In genomic region chr16:2058901-2059300, GRCh38 we compare ENCODE assay signal across 18 cellular contexts. TPM values are rescaled to one million over a fixed set of nuclear protein-coding genes. Genes with fewer than 3 reads are reported as not detected.
DNase-seq lines count a peak whose midpoint lies in the region; ATAC-seq and TF ChIP-seq lines count a peak whose summit lies in the region.
"Had no signal": no experiment of that assay in that cellular context is flagged by ENCODE, and none has a peak within 500 bp of the region (broad histone marks: within the 10 kb centered on the region; RNA-seq: fewer than 3 reads in every experiment).

No MANE protein-coding gene starts in this region.

- H3F3A ChIP-seq in OCI-LY1 (ENCODE audit: insufficient read depth, low read length): no peaks in the 10 kb centered on the region

- no peak for ATAC-seq in GM21367 (IDR thresholded peaks at IDR 0.05; ENCODE audit: unreplicated experiment)
- no peak for ATAC-seq in gastrocnemius medialis
- ATAC-seq: HCT116 had no signal

- DNase-seq in dedifferentiated amniotic fluid mesenchymal stem cell (ENCODE audit: extremely low spot score): no peak
- no peak for DNase-seq in gastrocnemius medialis
- no peak for DNase-seq in C1 segment of cervical spinal cord (lab: John Stamatoyannopoulos, UW)
- DNase-seq: CD8-positive, alpha-beta memory T cell; DMS 273 treated with DMSO at 0.1 percent for 48 hours; EL; KBM-7; NCI-H1417 treated with DMSO at 0.1 percent for 48 hours; NCI-H2029 treated with DMSO at 0.1 percent for 48 hours; NCI-H345; NCI-H526 treated with DMSO at 0.1 percent for 48 hours; SHP77 treated with DMSO at 0.1 percent for 48 hours had no signal

- no peak overlapping the region for H3K9ac ChIP-seq in OCI-LY1 (ENCODE audit: low read length)

- no peak overlapping the region for H2AFZ ChIP-seq in OCI-LY1 (ENCODE audit: low read length)

- H3K27ac ChIP-seq in HEK293 (ENCODE audit: extremely low read depth, low read depth, low read length) (no peak overlapping the region), OCI-LY1 (ENCODE audit: low read depth, low read length, poor library complexity, severe bottlenecking) (peak overlapping the region; percentile 9), gastrocnemius medialis (no peak overlapping the region)

- H3K9me3 ChIP-seq in HEK293 (ENCODE audit: control insufficient read depth, insufficient read depth, low read depth, low read length) (no peaks in the 10 kb centered on the region), OCI-LY1 (ENCODE audit: low read length) (no peaks in the 10 kb centered on the region), gastrocnemius medialis (no peaks in the 10 kb centered on the region)

- no peaks in the 10 kb centered on the region for H3K4me1 ChIP-seq in HEK293 (ENCODE audit: control insufficient read depth, insufficient read depth, low read length)
- peaks cover 26% of the 10 kb centered on the region for H3K4me1 ChIP-seq in OCI-LY1 (ENCODE audit: insufficient read depth, low read length, severe bottlenecking)
- no peaks in the 10 kb centered on the region for H3K4me1 ChIP-seq in gastrocnemius medialis

- no peak for TF ChIP-seq CTCF in HEK293 (tag by site-specific recombination; IDR thresholded peaks at IDR 0.05)
- TF ChIP-seq CTCF in OCI-LY1 (IDR thresholded peaks at IDR 0.05; ENCODE audit: low read length): no peak
- no peak for TF ChIP-seq CTCF in nephron (IDR thresholded peaks at IDR 0.05; ENCODE audit: unreplicated experiment in 3 of 3)
- no peak for TF ChIP-seq CTCF in gastrocnemius medialis (IDR thresholded peaks at IDR 0.05 in 4 of 5, conservative IDR thresholded peaks at IDR 0.05 in 1 of 5)

- H3K4me3 Mint-ChIP-seq in nephron: no peak overlapping the region
- H3K4me3 Mint-ChIP-seq: B cell; CD8-positive, alpha-beta memory T cell had no signal

- intact Hi-C loops in gastrocnemius medialis (cut with DNase I; ENCODE audit: low total_unique reads): no loop called here

- H3K4me1 Mint-ChIP-seq in nephron: no peaks in the 10 kb centered on the region
- H3K4me1 Mint-ChIP-seq: B cell had no signal

- CTCF ChIA-PET in HEK293 (lab: Yijun Ruan, JAX): interaction anchor here (0.6 kb wide), 2 partner anchors 82 to 545 kb away, joined by 3 to 4 read pairs; no protein-coding TSS in a partner anchor

- H3K9me3 Mint-ChIP-seq in nephron: no peaks in the 10 kb centered on the region
- H3K9me3 Mint-ChIP-seq: CD8-positive, alpha-beta memory T cell had no signal

- peaks cover 4% of the 10 kb centered on the region for H3K27me3 Mint-ChIP-seq in nephron (ENCODE audit: low read depth)
- H3K27me3 Mint-ChIP-seq: B cell; CD8-positive, alpha-beta memory T cell had no signal

- H3K36me3 Mint-ChIP-seq in nephron (ENCODE audit: low read depth): peaks cover 12% of the 10 kb centered on the region

- POLR2A ChIA-PET in HEK293 (lab: Yijun Ruan, JAX): interaction anchor here (0.6 to 0.7 kb wide), 2 partner anchors 11 to 93 kb away, joined by 3 read pairs; partner anchors contain the start of gene NTHL1

- no peak overlapping the region for H3K4me2 ChIP-seq in OCI-LY1 (ENCODE audit: low read length)

- no peaks in the 10 kb centered on the region for H4K20me1 ChIP-seq in OCI-LY1 (ENCODE audit: insufficient read depth, low read length)

- no peak for TF ChIP-seq POLR2A in gastrocnemius medialis (IDR thresholded peaks at IDR 0.05)

- in situ Hi-C loops in gastrocnemius medialis (cut with MboI; ENCODE audit: low sequenced_read_pairs in 4 of 4): no loop called here

- H3K27me3 ChIP-seq in OCI-LY1 (ENCODE audit: insufficient read depth, low read length) (no peaks in the 10 kb centered on the region), gastrocnemius medialis (no peaks in the 10 kb centered on the region)

- H3K79me2 ChIP-seq in OCI-LY1 (ENCODE audit: insufficient read depth, low read length): no peaks in the 10 kb centered on the region

- H3K9me2 ChIP-seq in OCI-LY1 (ENCODE audit: low read depth, low read length): no peaks in the 10 kb centered on the region

- H3K36me3 ChIP-seq in HEK293 (ENCODE audit: control insufficient read depth in 2 of 2, insufficient read depth in 1 of 2, low read length in 2 of 2) (peaks cover 0 to 80% of the 10 kb centered on the region in 2 experiments; a peak in 2 of 3 replicates), OCI-LY1 (ENCODE audit: insufficient read depth, low read length) (peaks cover 21% of the 10 kb centered on the region), gastrocnemius medialis (peaks cover 0 to 47% of the 10 kb centered on the region in 2 donors)

- H3K4me3 ChIP-seq in HEK293 (ENCODE audit: low read depth, low read length): no peak overlapping the region
- no peak overlapping the region for H3K4me3 ChIP-seq in OCI-LY1 (ENCODE audit: low read depth, low read length, poor library complexity, severe bottlenecking)
- no peak overlapping the region for H3K4me3 ChIP-seq in gastrocnemius medialis

- H3K27ac Mint-ChIP-seq in nephron: peak overlapping the region in 2 of 3 experiments; percentile 48 to 64
- H3K27ac Mint-ChIP-seq: B cell; CD8-positive, alpha-beta memory T cell had no signal

TF ChIP-seq in HEK293, 187 proteins besides CTCF, POLR2A, EP300 and RAD21:
- TF ChIP-seq, protein P1, sequence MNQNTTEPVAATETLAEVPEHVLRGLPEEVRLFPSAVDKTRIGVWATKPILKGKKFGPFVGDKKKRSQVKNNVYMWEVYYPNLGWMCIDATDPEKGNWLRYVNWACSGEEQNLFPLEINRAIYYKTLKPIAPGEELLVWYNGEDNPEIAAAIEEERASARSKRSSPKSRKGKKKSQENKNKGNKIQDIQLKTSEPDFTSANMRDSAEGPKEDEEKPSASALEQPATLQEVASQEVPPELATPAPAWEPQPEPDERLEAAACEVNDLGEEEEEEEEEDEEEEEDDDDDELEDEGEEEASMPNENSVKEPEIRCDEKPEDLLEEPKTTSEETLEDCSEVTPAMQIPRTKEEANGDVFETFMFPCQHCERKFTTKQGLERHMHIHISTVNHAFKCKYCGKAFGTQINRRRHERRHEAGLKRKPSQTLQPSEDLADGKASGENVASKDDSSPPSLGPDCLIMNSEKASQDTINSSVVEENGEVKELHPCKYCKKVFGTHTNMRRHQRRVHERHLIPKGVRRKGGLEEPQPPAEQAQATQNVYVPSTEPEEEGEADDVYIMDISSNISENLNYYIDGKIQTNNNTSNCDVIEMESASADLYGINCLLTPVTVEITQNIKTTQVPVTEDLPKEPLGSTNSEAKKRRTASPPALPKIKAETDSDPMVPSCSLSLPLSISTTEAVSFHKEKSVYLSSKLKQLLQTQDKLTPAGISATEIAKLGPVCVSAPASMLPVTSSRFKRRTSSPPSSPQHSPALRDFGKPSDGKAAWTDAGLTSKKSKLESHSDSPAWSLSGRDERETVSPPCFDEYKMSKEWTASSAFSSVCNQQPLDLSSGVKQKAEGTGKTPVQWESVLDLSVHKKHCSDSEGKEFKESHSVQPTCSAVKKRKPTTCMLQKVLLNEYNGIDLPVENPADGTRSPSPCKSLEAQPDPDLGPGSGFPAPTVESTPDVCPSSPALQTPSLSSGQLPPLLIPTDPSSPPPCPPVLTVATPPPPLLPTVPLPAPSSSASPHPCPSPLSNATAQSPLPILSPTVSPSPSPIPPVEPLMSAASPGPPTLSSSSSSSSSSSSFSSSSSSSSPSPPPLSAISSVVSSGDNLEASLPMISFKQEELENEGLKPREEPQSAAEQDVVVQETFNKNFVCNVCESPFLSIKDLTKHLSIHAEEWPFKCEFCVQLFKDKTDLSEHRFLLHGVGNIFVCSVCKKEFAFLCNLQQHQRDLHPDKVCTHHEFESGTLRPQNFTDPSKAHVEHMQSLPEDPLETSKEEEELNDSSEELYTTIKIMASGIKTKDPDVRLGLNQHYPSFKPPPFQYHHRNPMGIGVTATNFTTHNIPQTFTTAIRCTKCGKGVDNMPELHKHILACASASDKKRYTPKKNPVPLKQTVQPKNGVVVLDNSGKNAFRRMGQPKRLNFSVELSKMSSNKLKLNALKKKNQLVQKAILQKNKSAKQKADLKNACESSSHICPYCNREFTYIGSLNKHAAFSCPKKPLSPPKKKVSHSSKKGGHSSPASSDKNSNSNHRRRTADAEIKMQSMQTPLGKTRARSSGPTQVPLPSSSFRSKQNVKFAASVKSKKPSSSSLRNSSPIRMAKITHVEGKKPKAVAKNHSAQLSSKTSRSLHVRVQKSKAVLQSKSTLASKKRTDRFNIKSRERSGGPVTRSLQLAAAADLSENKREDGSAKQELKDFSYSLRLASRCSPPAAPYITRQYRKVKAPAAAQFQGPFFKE (tag by site-specific recombination; IDR thresholded peaks at IDR 0.05; ENCODE audit: borderline replicate concordance): no peak
- TF ChIP-seq ZSCAN30 (tag by site-specific recombination; IDR thresholded peaks at IDR 0.05) (no peak), ZNF837 (tag by site-specific recombination; IDR thresholded peaks at IDR 0.05) (no peak), SP7 (tag by site-specific recombination; IDR thresholded peaks at IDR 0.05) (no peak), SETDB1 (IDR thresholded peaks at IDR 0.05; ENCODE audit: insufficient read length, low read length) (no peak), TCF7L2 (IDR thresholded peaks at IDR 0.05; ENCODE audit: borderline replicate concordance, low read depth, low read length) (no peak), ZNF335 (tag by site-specific recombination; conservative IDR thresholded peaks at IDR 0.05) (peak; percentile 57; the same call in 1 of the 2 replicates)

RNA-seq across cellular contexts. Expression of gene TSC2, which starts 11.1 kb away (rescaled TPM):
- total RNA-seq in gastrocnemius medialis: 10 to 100 TPM; 44.5 to 62.7 (median 53.8) TPM

RNA-seq across cellular contexts. Expression of gene NTHL1, which starts 11.3 kb away (rescaled TPM):
- total RNA-seq in gastrocnemius medialis: 10 to 100 TPM in 1 of 4 donors, 1 to 10 TPM in 3; 3.5 to 13.6 (median 6.4) TPM

RNA-seq across cellular contexts. Expression of gene NHERF2, which starts 32.2 kb away (rescaled TPM):
- 10 to 100 TPM; 51.6 to 86.9 (median 74.4) TPM for total RNA-seq in gastrocnemius medialis

RNA-seq across cellular contexts. Expression of gene NPW, which starts 39.3 kb away (rescaled TPM):
- total RNA-seq in gastrocnemius medialis: not detected

RNA-seq across cellular contexts. Expression of gene ZNF598, which starts 49.3 kb away (rescaled TPM):
- 10 to 100 TPM; 57.0 to 92.2 (median 75.4) TPM for total RNA-seq in gastrocnemius medialis
